11 cellular contexts compared by ENCODE assay signal in the genomic region with DNA sequence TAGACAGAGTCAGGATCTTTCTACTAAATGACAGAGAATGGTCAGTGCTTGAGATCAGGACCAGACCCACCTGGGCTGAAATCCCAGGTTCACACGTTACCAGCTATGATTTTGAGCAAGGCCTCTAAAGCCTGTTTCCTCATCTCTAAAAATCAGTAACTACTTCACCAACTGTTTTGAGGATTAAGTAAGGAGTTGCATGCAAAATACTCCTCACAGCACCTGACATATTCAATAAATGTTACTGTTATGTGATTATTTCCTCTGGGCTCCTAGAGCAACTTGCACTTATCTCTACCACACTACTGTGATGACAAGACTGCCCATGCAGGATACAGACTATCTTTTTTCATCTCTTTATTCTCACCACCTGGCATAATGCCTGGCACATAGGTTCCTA. TPM values are rescaled to one million over a fixed set of nuclear protein-coding genes. Genes with fewer than 3 reads are reported as not detected.
A peak's percentile ranks its signal among the peaks of the same experiment; 100 is the strongest.
DNase-seq lines count a peak whose midpoint lies in the region; ATAC-seq, FAIRE-seq and TF ChIP-seq lines count a peak whose summit lies in the region.
"Had no signal": no experiment of that assay in that cellular context is flagged by ENCODE, and none has a peak within 500 bp of the region (broad histone marks: within the 10 kb centered on the region; RNA-seq: fewer than 3 reads in every experiment).

No MANE protein-coding gene starts in this region.

- peak overlapping the region; percentile 6 to 66 (median 22) for H3K27ac Mint-ChIP-seq in brain
- H3K27ac Mint-ChIP-seq in Calu3 (ENCODE audit: unreplicated experiment): no peak overlapping the region

- H3K27me3 ChIP-seq in osteoblast (ENCODE audit: insufficient read depth, low read length): no peaks in the 10 kb centered on the region
- H3K27me3 ChIP-seq: dorsolateral prefrontal cortex had no signal

- intact Hi-C loops in Calu3 (cut with micrococcal nuclease; ENCODE audit: unreplicated experiment): no loop called here

- H3K4me1 Mint-ChIP-seq in brain (peaks cover 62% of the 10 kb centered on the region), Calu3 (ENCODE audit: low read depth, unreplicated experiment) (peaks cover 9% of the 10 kb centered on the region)

- peak overlapping the region; percentile 88 to 93 (median 93) for H3K4me3 Mint-ChIP-seq in brain
- H3K4me3 Mint-ChIP-seq in Calu3 (ENCODE audit: low read depth, unreplicated experiment): no peak overlapping the region

- H3K27ac ChIP-seq in osteoblast (ENCODE audit: low read depth, low read length): no peak overlapping the region

- no peaks in the 10 kb centered on the region for H3K9me3 ChIP-seq in osteoblast (ENCODE audit: low read depth, low read length)

- CTCF ChIA-PET in Calu3 (lab: Charles Lee): no interaction called here

- H3K9me3 Mint-ChIP-seq in brain (no peaks in the 10 kb centered on the region), Calu3 (ENCODE audit: low read depth, unreplicated experiment) (no peaks in the 10 kb centered on the region)

- TF ChIP-seq CTCF in brain (conservative IDR thresholded peaks at IDR 0.05): no peak
- TF ChIP-seq CTCF in osteoblast (IDR thresholded peaks at IDR 0.05; ENCODE audit: extremely low read depth, low read depth, low read length): no peak
- no peak for TF ChIP-seq CTCF in Calu3 (IDR thresholded peaks at IDR 0.05; ENCODE audit: unreplicated experiment)

- no peak overlapping the region for H3K4me3 ChIP-seq in osteoblast (ENCODE audit: insufficient read depth, low read length)

- no TSS peak for BruUV-seq in Calu3 (replicated peaks; lab: Mats Ljungman, UMichigan)

- peak overlapping the region; percentile 85 for H3K4me2 ChIP-seq in osteoblast (ENCODE audit: insufficient read depth, low read length)

- H3K36me3 ChIP-seq in osteoblast (ENCODE audit: insufficient read depth, low read length): no peaks in the 10 kb centered on the region

- DNase-seq in GM19239 (ENCODE audit: insufficient read length, low spot score): no peak
- peak; percentile 54 for DNase-seq in NCI-H69 (lab: John Stamatoyannopoulos, UW)
- DNase-seq in osteoblast (ENCODE audit: insufficient read length, low spot score, missing footprints): no peak
- DNase-seq in KG1 (lab: John Stamatoyannopoulos, UW): no peak
- DNase-seq in mucosa of gallbladder (ENCODE audit: low spot score): no peak
- DNase-seq in Calu3: no peak
- DNase-seq: dorsolateral prefrontal cortex, NCI-H2227 treated with DMSO at 0.1 percent for 48 hours, T-helper 17 cell had no signal

- H3K4me1 ChIP-seq in osteoblast (ENCODE audit: insufficient read depth, low read length): peaks cover 37% of the 10 kb centered on the region

- H4K20me1 ChIP-seq in osteoblast (ENCODE audit: insufficient read depth, low read length): no peaks in the 10 kb centered on the region

- peak; percentile 60 for FAIRE-seq in GM19239 (lab: Jason Lieb, UNC)

- H3K36me3 Mint-ChIP-seq in brain (no peaks in the 10 kb centered on the region), Calu3 (ENCODE audit: insufficient read depth, unreplicated experiment) (peaks cover 15% of the 10 kb centered on the region)

- ATAC-seq in HG02571 (IDR thresholded peaks at IDR 0.05; ENCODE audit: unreplicated experiment): no peak
- ATAC-seq: T-helper 17 cell had no signal

- H2AFZ ChIP-seq in osteoblast (ENCODE audit: low read length): no peak overlapping the region

- H3K27me3 Mint-ChIP-seq in brain (no peaks in the 10 kb centered on the region), Calu3 (ENCODE audit: unreplicated experiment) (no peaks in the 10 kb centered on the region)
- H3K27me3 Mint-ChIP-seq: T-helper 17 cell had no signal

- H3K79me2 ChIP-seq in osteoblast (ENCODE audit: insufficient read depth, low read length): peaks cover 55% of the 10 kb centered on the region

RNA-seq across cellular contexts. Expression of gene KATNAL1, which starts 1.9 kb away (rescaled TPM):
- 6.7 TPM for polyA plus RNA-seq in brain (ENCODE audit: insufficient read depth, low read depth, low replicate concordance)
- total RNA-seq in osteoblast: 15.9 and 18.0 TPM in 2 replicates
- 16.4 TPM for total RNA-seq in mucosa of gallbladder
- 4.3 and 5.1 TPM in 2 replicates for total RNA-seq in Calu3 (2022)
